ENCODE assay signal across 15 cellular contexts in the genomic region with DNA sequence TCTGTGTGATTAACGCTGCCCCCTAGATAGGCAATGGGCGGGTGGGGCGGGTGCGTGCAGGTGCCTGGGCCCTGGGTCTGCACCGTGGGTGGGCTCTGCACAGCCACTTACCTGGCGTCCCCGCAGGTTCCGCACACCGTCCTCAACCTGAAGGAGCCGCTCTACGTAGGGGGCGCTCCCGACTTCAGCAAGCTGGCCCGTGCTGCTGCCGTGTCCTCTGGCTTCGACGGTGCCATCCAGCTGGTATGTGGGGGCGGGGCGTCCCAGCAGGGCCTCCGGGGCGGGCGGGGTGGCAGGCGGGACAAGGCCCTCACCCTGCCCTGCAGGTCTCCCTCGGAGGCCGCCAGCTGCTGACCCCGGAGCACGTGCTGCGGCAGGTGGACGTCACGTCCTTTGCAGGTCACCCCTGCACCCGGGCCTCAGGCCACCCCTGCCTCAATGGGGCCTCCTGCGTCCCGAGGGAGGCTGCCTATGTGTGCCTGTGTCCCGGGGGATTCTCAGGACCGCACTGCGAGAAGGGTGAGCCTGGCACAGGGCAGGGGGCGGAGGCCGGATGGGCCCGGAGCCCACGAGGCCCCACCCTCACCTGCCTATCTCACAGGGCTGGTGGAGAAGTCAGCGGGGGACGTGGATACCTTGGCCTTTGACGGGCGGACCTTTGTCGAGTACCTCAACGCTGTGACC. TPM values are rescaled to one million over a fixed set of nuclear protein-coding genes. Genes with fewer than 3 reads are reported as not detected.
DNase-seq lines count a peak whose midpoint lies in the region; ATAC-seq, FAIRE-seq and TF ChIP-seq lines count a peak whose summit lies in the region.
"Had no signal": no experiment of that assay in that cellular context is flagged by ENCODE, and none has a peak within 500 bp of the region (broad histone marks: within the 10 kb centered on the region; RNA-seq: fewer than 3 reads in every experiment).

No MANE protein-coding gene starts in this region.

- POLR2A ChIA-PET in H1 (lab: Charles Lee; ENCODE audit: partially characterized antibody) (interaction anchor here (0.7 to 2.0 kb wide), 4 partner anchors 8 to 26 kb away, joined by 3 to 6 read pairs (median 4); no protein-coding TSS in a partner anchor), MCF 10A (lab: Yijun Ruan, JAX) (no interaction called here)

- no peak for FAIRE-seq in H1 (lab: Jason Lieb, UNC)
- FAIRE-seq: A549 had no signal

- 95% methylated on average over 30 of the region's 46 CpGs; no CpG with 5 or more reads in 1 of the 2 experiments for WGBS in H1 (ENCODE audit: extremely low coverage in 1 of 2, insufficient coverage in 1 of 2, insufficient read length in 1 of 2, insufficient replicate concordance in 2 of 2, low coverage in 1 of 2, low lambda C conversion rate in 2 of 2, missing lambda C conversion rate in 1 of 2), 2 experiments
- WGBS in smooth muscle cell (ENCODE audit: low lambda C conversion rate): 93% methylated on average over 39 of the region's 46 CpGs

- ATAC-seq in Right ventricle myocardium superior (ENCODE audit: poor library complexity): peak; percentile 18
- no peak for ATAC-seq in HG02798 (IDR thresholded peaks at IDR 0.05; ENCODE audit: poor library complexity, unreplicated experiment)
- ATAC-seq: A549, T-cell had no signal

- no peak overlapping the region for H3K9ac ChIP-seq in H1 (replicated peaks in 1 of 4; ENCODE audit: extremely low read depth in 1 of 4, low read depth in 3 of 4, low read length in 3 of 4)
- H3K9ac ChIP-seq in smooth muscle cell (ENCODE audit: low read depth): no peak overlapping the region

- no peaks in the 10 kb centered on the region; the same call in 1 of the 2 replicates for H3K23me2 ChIP-seq in H1 (ENCODE audit: low read depth, low read length)

- H2AFZ ChIP-seq in H1 (ENCODE audit: low read length) (no peak overlapping the region), smooth muscle cell (ENCODE audit: low read depth) (no peak overlapping the region)

- TF ChIP-seq CTCF in right atrium auricular region (IDR thresholded peaks at IDR 0.05) (no peak), H1 (IDR thresholded peaks at IDR 0.05; ENCODE audit: control extremely low read depth in 1 of 3, insufficient read depth in 1 of 3, low read depth in 1 of 3, low read length in 3 of 3) (peak in 2 of 3 experiments; percentile 11 to 29; a peak in 2 of 4 replicates), smooth muscle cell (IDR thresholded peaks at IDR 0.05; ENCODE audit: borderline replicate concordance, insufficient read depth, poor library complexity, severe bottlenecking) (no peak), MCF 10A (IDR thresholded peaks at IDR 0.05; ENCODE audit: unreplicated experiment) (no peak)

- H3K4me3 Mint-ChIP-seq in MCF 10A (ENCODE audit: unreplicated experiment): no peak overlapping the region
- H3K4me3 Mint-ChIP-seq: CD14-positive monocyte, T-cell had no signal

- H3K27me3 ChIP-seq in right atrium auricular region: no peaks in the 10 kb centered on the region
- no peaks in the 10 kb centered on the region for H3K27me3 ChIP-seq in H1 (replicated peaks in 1 of 4; ENCODE audit: control insufficient read depth in 3 of 4, extremely low read depth in 1 of 4, insufficient read depth in 3 of 4, low read length in 3 of 4)
- H3K27me3 ChIP-seq in smooth muscle cell (ENCODE audit: low read depth): no peaks in the 10 kb centered on the region

- CTCF ChIA-PET in H1 (lab: Charles Lee; ENCODE audit: partially characterized antibody) (interaction anchor here (0.5 to 1.7 kb wide), 3 partner anchors 68 to 266 kb away, joined by 3 to 5 read pairs (median 3); no protein-coding TSS in a partner anchor), MCF 10A (lab: Yijun Ruan, JAX) (interaction anchor here (0.6 to 1.2 kb wide), 2 partner anchors 41 to 67 kb away, joined by 3 to 4 read pairs; no protein-coding TSS in a partner anchor)

- H3K36me3 ChIP-seq in right atrium auricular region: peaks cover 12% of the 10 kb centered on the region
- H3K36me3 ChIP-seq in H1 (ENCODE audit: control insufficient read depth in 2 of 4, insufficient read depth in 4 of 4, low read length in 3 of 4): peaks cover 6 to 77% (median 39%) of the 10 kb centered on the region in 4 experiments
- no peaks in the 10 kb centered on the region for H3K36me3 ChIP-seq in smooth muscle cell (ENCODE audit: low read depth)

- no peak overlapping the region for H2BK20ac ChIP-seq in H1 (ENCODE audit: low read length)

- no peaks in the 10 kb centered on the region for H3F3A ChIP-seq in smooth muscle cell (ENCODE audit: low read depth)

- no peak overlapping the region for H4K91ac ChIP-seq in H1 (replicated peaks; ENCODE audit: insufficient read length, low read length)

- H3K36me3 Mint-ChIP-seq in MCF 10A (ENCODE audit: insufficient read depth, unreplicated experiment): peaks cover 32% of the 10 kb centered on the region
- H3K36me3 Mint-ChIP-seq: CD14-positive monocyte, T-cell had no signal

- TF ChIP-seq RAD21 in H1 (IDR thresholded peaks at IDR 0.05 in 1 of 2, conservative IDR thresholded peaks at IDR 0.05 in 1 of 2; ENCODE audit: low read depth in 2 of 2, low read length in 2 of 2): no peak

- H3K4me1 Mint-ChIP-seq in MCF 10A (ENCODE audit: insufficient read depth, unreplicated experiment): no peaks in the 10 kb centered on the region
- H3K4me1 Mint-ChIP-seq: CD14-positive monocyte, T-cell had no signal

- H3K27me3 Mint-ChIP-seq in MCF 10A (ENCODE audit: insufficient read depth, unreplicated experiment): no peaks in the 10 kb centered on the region
- H3K27me3 Mint-ChIP-seq: T-cell had no signal

- no peak overlapping the region for H2AK5ac ChIP-seq in H1 (ENCODE audit: low read depth, low read length)

- H4K8ac ChIP-seq in H1 (ENCODE audit: extremely low read depth, insufficient read depth, low read length): no peak overlapping the region

- H2BK5ac ChIP-seq in H1 (ENCODE audit: low read depth, low read length): no peak overlapping the region

- H3K18ac ChIP-seq in H1 (ENCODE audit: extremely low read depth, low read length): no peak overlapping the region

- peak overlapping the region in 1 of 2 donors; percentile 22 for H3K4me3 ChIP-seq in right atrium auricular region
- H3K4me3 ChIP-seq in H1 (ENCODE audit: extremely low read depth in 1 of 4, insufficient read depth in 2 of 4, low read depth in 3 of 4, low read length in 4 of 4): no peak overlapping the region
- H3K4me3 ChIP-seq in smooth muscle cell: no peak overlapping the region
- H3K4me3 ChIP-seq: A549, SK-N-MC had no signal

- no peak for TF ChIP-seq POLR2A in H1 (IDR thresholded peaks at IDR 0.05; ENCODE audit: control extremely low read depth in 1 of 2, low read depth in 2 of 2, low read length in 2 of 2)

- no peak overlapping the region for H2BK12ac ChIP-seq in H1 (ENCODE audit: low read depth, low read length)

- no peak overlapping the region for H4K5ac ChIP-seq in H1 (ENCODE audit: insufficient read length, low read depth, low read length)

- peaks cover 5% of the 10 kb centered on the region; the same call in 1 of the 2 replicates for H3K79me1 ChIP-seq in H1 (ENCODE audit: low read depth, low read length)

- intact Hi-C loops in Right ventricle myocardium superior (cut with DNase I) (no loop called here), MCF 10A (cut with micrococcal nuclease) (no loop called here)

- H3K14ac ChIP-seq in H1 (ENCODE audit: insufficient read length): no peak overlapping the region

- no peak overlapping the region for H2BK120ac ChIP-seq in H1 (replicated peaks; ENCODE audit: low read depth, low read length)

- H3K9me3 Mint-ChIP-seq in MCF 10A (ENCODE audit: unreplicated experiment): no peaks in the 10 kb centered on the region
- H3K9me3 Mint-ChIP-seq: T-cell had no signal

- peaks cover 2 to 21% of the 10 kb centered on the region in 2 experiments for H4K20me1 ChIP-seq in H1 (replicated peaks in 1 of 2; ENCODE audit: control insufficient read depth in 1 of 2, insufficient read depth in 2 of 2, low read length in 2 of 2)
- H4K20me1 ChIP-seq in smooth muscle cell (ENCODE audit: low read depth): no peaks in the 10 kb centered on the region

- DNase-seq in Right ventricle myocardium superior (no peak), right atrium auricular region (ENCODE audit: low spot score) (no peak), NCI-H1694 (lab: John Stamatoyannopoulos, UW) (peak; percentile 7), H1 (ENCODE audit: low read depth in 1 of 2, low spot score in 2 of 2) (no peak), smooth muscle cell (lab: John Stamatoyannopoulos, UW; ENCODE audit: unreplicated experiment) (no peak), MCF 10A (ENCODE audit: unreplicated experiment) (no peak)
- DNase-seq: Caco-2, DMS53, KBM-7, NCI-H1436 treated with DMSO at 0.1 percent for 48 hours, T-cell had no signal

- H3K27ac Mint-ChIP-seq in MCF 10A (ENCODE audit: low read depth, unreplicated experiment): no peak overlapping the region
- H3K27ac Mint-ChIP-seq: CD14-positive monocyte, T-cell had no signal

- H3K4me1 ChIP-seq in right atrium auricular region: no peaks in the 10 kb centered on the region
- H3K4me1 ChIP-seq in H1 (replicated peaks in 1 of 4; ENCODE audit: control insufficient read depth in 3 of 4, insufficient read depth in 4 of 4, low read length in 3 of 4): no peaks in the 10 kb centered on the region
- H3K4me1 ChIP-seq in smooth muscle cell (ENCODE audit: low read depth): no peaks in the 10 kb centered on the region
- H3K4me1 ChIP-seq: A549, Caco-2 had no signal

- no peak overlapping the region for H3K23ac ChIP-seq in H1 (ENCODE audit: insufficient read length)

- no peak overlapping the region for H3K56ac ChIP-seq in H1 (replicated peaks; ENCODE audit: insufficient read length, low read depth, low read length)

- H3K27ac ChIP-seq in right atrium auricular region: no peak overlapping the region
- no peak overlapping the region for H3K27ac ChIP-seq in H1 (ENCODE audit: low read depth, low read length)
- no peak overlapping the region for H3K27ac ChIP-seq in smooth muscle cell (ENCODE audit: low read depth)
- H3K27ac ChIP-seq: A549, SK-N-MC had no signal

- no peak overlapping the region for H3K4ac ChIP-seq in H1 (replicated peaks; ENCODE audit: insufficient read length, low read depth, low read length)

- no peak overlapping the region for H2BK15ac ChIP-seq in H1 (ENCODE audit: low read length)

- no peak overlapping the region for H3K4me2 ChIP-seq in H1 (ENCODE audit: insufficient read depth in 1 of 2, low read depth in 2 of 2, low read length in 2 of 2)
- H3K4me2 ChIP-seq in smooth muscle cell: no peak overlapping the region
- H3K4me2 ChIP-seq: A549 had no signal

- no peak for TF ChIP-seq EP300 in H1 (IDR thresholded peaks at IDR 0.05; ENCODE audit: borderline replicate concordance in 1 of 2, low read depth in 2 of 2, low read length in 2 of 2)

- no TSS peak for BruUV-seq in MCF 10A (replicated peaks; lab: Mats Ljungman, UMichigan)

- H3K9me3 ChIP-seq in right atrium auricular region (no peaks in the 10 kb centered on the region), H1 (ENCODE audit: insufficient read depth in 2 of 2, low read depth in 1 of 2, low read length in 1 of 2) (no peaks in the 10 kb centered on the region), smooth muscle cell (replicated peaks; ENCODE audit: low read depth) (no peaks in the 10 kb centered on the region)
- H3K9me3 ChIP-seq: A549, Caco-2 had no signal

- H3K79me2 ChIP-seq in H1 (ENCODE audit: control insufficient read depth in 1 of 2, insufficient read depth in 2 of 2, low read length in 2 of 2): no peaks in the 10 kb centered on the region
- no peaks in the 10 kb centered on the region for H3K79me2 ChIP-seq in smooth muscle cell (ENCODE audit: low read depth)

RNA-seq across cellular contexts. Expression of a gene that starts 22.8 kb away (rescaled TPM):
- total RNA-seq in Right ventricle myocardium superior (not detected), right atrium auricular region (not detected), smooth muscle cell (0.81 and 4.3 TPM in 2 replicates), MCF 10A (2022) (0.30 and 0.37 TPM in 2 replicates)
- total RNA-seq in H1 (2021; fragmentation: NEBNext Ultra II Directional; extraction: Animal tissue kit (Norgen Biotek cat#: 25700)): not detected in 2 replicates
- polyA plus RNA-seq in H1 (2011; rRNA removed) (not detected in 2 replicates), smooth muscle cell (1.6 and 1.9 TPM in 2 replicates)
- not detected for polyA plus RNA-seq in H1 (2011; cell fraction: cytosol; rRNA removed)
- not detected for polyA plus RNA-seq in H1 (2011; cell fraction: nucleus; rRNA removed)
- not detected in 4 replicates for polyA plus RNA-seq in H1 (2012, experiment 1 of 2)
- polyA plus RNA-seq in H1 (2012, experiment 2 of 2): not detected
- polyA plus RNA-seq in H1 (2013, experiment 1 of 2): 0.02 TPM
- not detected for polyA plus RNA-seq in H1 (2013, experiment 2 of 2)
- polyA minus RNA-seq in H1 (2011; rRNA and poly(A)+ RNA removed): not detected in 2 replicates
- polyA minus RNA-seq in H1 (2011; cell fraction: cytosol; rRNA and poly(A)+ RNA removed): not detected
- polyA minus RNA-seq in H1 (2011; cell fraction: nucleus; rRNA and poly(A)+ RNA removed): 0.40 TPM
- total RNA-seq: T-cell had no signal
- polyA plus RNA-seq: CD14-positive monocyte had no signal

RNA-seq across cellular contexts. Expression of a gene that starts 31.3 kb away (rescaled TPM):
- 12.8 TPM for total RNA-seq in Right ventricle myocardium superior
- 10 to 100 TPM; 22.5 to 27.9 TPM for total RNA-seq in right atrium auricular region
- total RNA-seq in H1 (2021; fragmentation: NEBNext Ultra II Directional; extraction: Animal tissue kit (Norgen Biotek cat#: 25700)): 155 and 162 TPM in 2 replicates
- polyA plus RNA-seq in H1 (2011; rRNA removed): 52.3 and 104 TPM in 2 replicates
- polyA plus RNA-seq in H1 (2011; cell fraction: cytosol; rRNA removed): 82.7 TPM
- 556 TPM for polyA plus RNA-seq in H1 (2011; cell fraction: nucleus; rRNA removed)
- 93.3 to 153 TPM (median 143 TPM) in 4 replicates for polyA plus RNA-seq in H1 (2012, experiment 1 of 2)
- 95.8 TPM for polyA plus RNA-seq in H1 (2012, experiment 2 of 2)
- 113 TPM for polyA plus RNA-seq in H1 (2013, experiment 1 of 2)
- polyA plus RNA-seq in H1 (2013, experiment 2 of 2): 84.3 TPM
- 35.4 and 47.0 TPM in 2 replicates for polyA minus RNA-seq in H1 (2011; rRNA and poly(A)+ RNA removed)
- polyA minus RNA-seq in H1 (2011; cell fraction: cytosol; rRNA and poly(A)+ RNA removed): 94.9 TPM
- polyA minus RNA-seq in H1 (2011; cell fraction: nucleus; rRNA and poly(A)+ RNA removed): 130 TPM
- total RNA-seq in smooth muscle cell: 24.7 and 28.9 TPM in 2 replicates
- 17.5 and 31.0 TPM in 2 replicates for polyA plus RNA-seq in smooth muscle cell
- total RNA-seq in MCF 10A (2022): 286 and 303 TPM in 2 replicates

RNA-seq across cellular contexts. Expression of a gene that starts 38.0 kb away (rescaled TPM):
- 13.3 TPM for total RNA-seq in Right ventricle myocardium superior
- 10 to 100 TPM; 26.8 to 32.2 TPM for total RNA-seq in right atrium auricular region
- 27.7 and 29.3 TPM in 2 replicates for total RNA-seq in H1 (2021; fragmentation: NEBNext Ultra II Directional; extraction: Animal tissue kit (Norgen Biotek cat#: 25700))
- 121 and 123 TPM in 2 replicates for polyA plus RNA-seq in H1 (2011; rRNA removed)
- polyA plus RNA-seq in H1 (2011; cell fraction: cytosol; rRNA removed): 83.6 TPM
- polyA plus RNA-seq in H1 (2011; cell fraction: nucleus; rRNA removed): 56.0 TPM
- polyA plus RNA-seq in H1 (2012, experiment 1 of 2): 15.3 to 54.0 TPM (median 48.7 TPM) in 4 replicates
- polyA plus RNA-seq in H1 (2012, experiment 2 of 2): 32.5 TPM
- 35.2 TPM for polyA plus RNA-seq in H1 (2013, experiment 1 of 2)
- 36.8 TPM for polyA plus RNA-seq in H1 (2013, experiment 2 of 2)
- 6.5 and 11.0 TPM in 2 replicates for polyA minus RNA-seq in H1 (2011; rRNA and poly(A)+ RNA removed)
- 18.9 TPM for polyA minus RNA-seq in H1 (2011; cell fraction: cytosol; rRNA and poly(A)+ RNA removed)
- 13.1 TPM for polyA minus RNA-seq in H1 (2011; cell fraction: nucleus; rRNA and poly(A)+ RNA removed)
- 49.1 and 109 TPM in 2 replicates for total RNA-seq in smooth muscle cell
- 147 and 148 TPM in 2 replicates for polyA plus RNA-seq in smooth muscle cell
- 7.4 and 8.8 TPM in 2 replicates for total RNA-seq in MCF 10A (2022)

RNA-seq across cellular contexts. Expression of a gene that starts 51.4 kb away (rescaled TPM):
- total RNA-seq in Right ventricle myocardium superior: 27.4 TPM
- total RNA-seq in right atrium auricular region: 10 to 100 TPM; 31.8 to 68.4 TPM
- total RNA-seq in H1 (2021; fragmentation: NEBNext Ultra II Directional; extraction: Animal tissue kit (Norgen Biotek cat#: 25700)): 1.2 and 2.8 TPM in 2 replicates
- 3.5 and 12.8 TPM in 2 replicates for polyA plus RNA-seq in H1 (2011; rRNA removed)
- polyA plus RNA-seq in H1 (2011; cell fraction: cytosol; rRNA removed): 8.3 TPM
- 14.5 TPM for polyA plus RNA-seq in H1 (2011; cell fraction: nucleus; rRNA removed)
- polyA plus RNA-seq in H1 (2012, experiment 1 of 2): 1.1 to 1.7 TPM (median 1.3 TPM) in 3 of 4 replicates, not detected in the other
- 0.43 TPM for polyA plus RNA-seq in H1 (2012, experiment 2 of 2)
- polyA plus RNA-seq in H1 (2013, experiment 1 of 2): 3.8 TPM
- 3.2 TPM for polyA plus RNA-seq in H1 (2013, experiment 2 of 2)
- polyA minus RNA-seq in H1 (2011; rRNA and poly(A)+ RNA removed): not detected in 2 replicates
- polyA minus RNA-seq in H1 (2011; cell fraction: cytosol; rRNA and poly(A)+ RNA removed): 4.5 TPM
- 3.4 TPM for polyA minus RNA-seq in H1 (2011; cell fraction: nucleus; rRNA and poly(A)+ RNA removed)
- total RNA-seq in smooth muscle cell: 33.8 and 57.0 TPM in 2 replicates
- 72.0 and 82.1 TPM in 2 replicates for polyA plus RNA-seq in smooth muscle cell
- total RNA-seq in MCF 10A (2022): 42.1 and 42.6 TPM in 2 replicates

Comparison
In these comparisons a context has a peak if more than half of its experiments do, and no peak if none do; other contexts are left out.
1. CTCF ChIP-seq: peak in H1 (2 of 3); none in right atrium auricular region (0 of 2), smooth muscle cell (single experiment) and MCF 10A (single experiment).